Comparison of ENCODE assay signal across 21 cellular contexts in the genomic region with DNA sequence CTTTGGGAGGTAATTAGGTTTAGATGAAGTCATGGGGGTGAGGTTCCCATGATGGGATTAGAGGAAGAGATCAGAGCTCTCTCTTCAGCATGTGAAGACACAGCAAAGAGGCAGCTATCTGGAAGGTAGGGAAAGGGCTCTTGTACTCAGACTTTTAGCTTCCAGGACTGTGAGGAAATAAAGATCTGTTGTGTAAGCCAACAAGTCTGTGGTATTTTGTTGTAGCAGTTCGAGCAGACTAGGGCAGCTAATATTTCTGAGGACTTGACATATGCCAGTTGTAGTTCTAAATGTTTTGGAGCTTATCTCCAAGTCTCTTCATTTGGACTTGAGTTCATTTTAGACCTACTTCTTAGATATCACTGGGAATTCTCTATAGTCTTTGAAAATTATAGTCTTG.
"Had no signal": no experiment of that assay in that cellular context is flagged by ENCODE, and none has a peak within 500 bp of the region (broad histone marks: within the 10 kb centered on the region; RNA-seq: fewer than 3 reads in every experiment).

No MANE protein-coding gene starts in this region.

- H3K36me3 ChIP-seq: MG63, SJSA1 had no signal

- H3K27ac ChIP-seq: SJSA1, SK-N-MC had no signal

- H3K9me3 ChIP-seq: MG63, SJSA1 had no signal

- H3K27me3 ChIP-seq: MG63, SJSA1 had no signal

- DNase-seq: KBM-7, MG63, NCI-H1092, NCI-H1105 treated with DMSO at 0.1 percent for 48 hours, NCI-H1417 treated with DMSO at 0.1 percent for 48 hours, NCI-H146, NCI-H1694 treated with DMSO at 0.1 percent for 48 hours, NCI-H2029, NCI-H2081 treated with DMSO at 0.1 percent for 48 hours, NCI-H2171, NCI-H226, NCI-H446, NCI-H510A, NCI-H524 treated with DMSO at 0.1 percent for 48 hours, NCI-H69, NCI-H774, Right ventricle myocardium superior, RPMI8226, SIG-M5 had no signal

- H3K4me3 ChIP-seq: MG63, SJSA1, SK-N-MC had no signal

- H3K4me1 ChIP-seq: SJSA1 had no signal
